10 cellular contexts compared by ENCODE assay signal in the genomic region with DNA sequence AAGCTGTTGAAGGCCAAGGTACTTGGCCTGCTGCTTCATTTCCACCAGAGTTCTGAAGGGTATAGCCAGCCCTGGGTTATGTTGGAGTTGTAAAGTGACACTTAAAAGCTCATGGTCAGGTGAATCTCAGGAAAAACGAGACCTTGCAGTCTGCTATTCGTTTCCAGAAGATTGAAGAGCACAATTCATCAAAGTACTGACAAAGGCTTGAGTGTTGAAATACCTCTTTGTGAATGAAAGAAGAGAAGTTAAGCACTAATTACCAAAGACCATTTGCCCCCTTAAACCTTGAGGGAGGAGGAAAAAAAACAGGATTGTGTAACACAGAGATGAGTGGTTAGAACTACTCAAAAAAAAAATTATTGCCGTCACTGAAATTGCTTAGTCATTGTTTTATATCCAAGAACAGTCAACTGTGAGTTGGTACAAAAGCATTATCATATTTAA. TPM values are rescaled to one million over a fixed set of nuclear protein-coding genes. Genes with fewer than 3 reads are reported as not detected.
DNase-seq lines count a peak whose midpoint lies in the region; TF ChIP-seq lines count a peak whose summit lies in the region.
"Had no signal": no experiment of that assay in that cellular context is flagged by ENCODE, and none has a peak within 500 bp of the region (broad histone marks: within the 10 kb centered on the region; RNA-seq: fewer than 3 reads in every experiment).

No MANE protein-coding gene starts in this region.

- H2AFZ ChIP-seq in PC-9: peak overlapping the region; percentile 58

- H3K36me3 ChIP-seq in PC-9 (ENCODE audit: low read depth) (no peaks in the 10 kb centered on the region), SJCRH30 (no peaks in the 10 kb centered on the region)

- H3K4me3 ChIP-seq in PC-9 (no peak overlapping the region), foreskin fibroblast (ENCODE audit: low read depth in 1 of 2, low read length in 2 of 2) (no peak overlapping the region), SJCRH30 (no peak overlapping the region)

- H3F3A ChIP-seq in PC-9 (ENCODE audit: insufficient read depth, low read depth): 0 out of 2 replicates have a peak, but pooled peaks cover 3% of the 10 kb centered on the region

- H3K27ac Mint-ChIP-seq in endothelial cell (ENCODE audit: unreplicated experiment): no peak overlapping the region
- H3K27ac Mint-ChIP-seq: T-helper 2 cell treated with Interferon-gamma antibody and Interleukin-4, amounts not matched to agents 5 μg/mL and 100 μg/mL, for 36 hours had no signal

- no peaks in the 10 kb centered on the region for H4K20me1 ChIP-seq in PC-9 (ENCODE audit: insufficient read depth)

- H3K79me2 ChIP-seq in PC-9 (ENCODE audit: low read depth): no peaks in the 10 kb centered on the region

- H3K27me3 Mint-ChIP-seq in endothelial cell (ENCODE audit: unreplicated experiment): no peaks in the 10 kb centered on the region

- H3K9me3 Mint-ChIP-seq in endothelial cell (ENCODE audit: unreplicated experiment): no peaks in the 10 kb centered on the region
- H3K9me3 Mint-ChIP-seq: T-helper 2 cell treated with Interferon-gamma antibody and Interleukin-4, amounts not matched to agents 5 μg/mL and 100 μg/mL, for 36 hours had no signal

- H3K36me3 Mint-ChIP-seq in endothelial cell (ENCODE audit: low read depth, unreplicated experiment): no peaks in the 10 kb centered on the region

- TF ChIP-seq CTCF in PC-9 (conservative IDR thresholded peaks at IDR 0.05): no peak
- no peak for TF ChIP-seq CTCF in foreskin fibroblast (IDR thresholded peaks at IDR 0.05; ENCODE audit: low read depth, low read length)
- no peak for TF ChIP-seq CTCF in endothelial cell (IDR thresholded peaks at IDR 0.05; ENCODE audit: unreplicated experiment)

- DNase-seq in A172 (ENCODE audit: low spot score) (peak; percentile 16), LHCN-M2 (ENCODE audit: low read depth) (peak; percentile 61), PC-9 (peak in 1 of 2 experiments; percentile 6), foreskin fibroblast (peak; percentile 55 to 73), AG08396 (ENCODE audit: low spot score) (no peak), NCI-H2081 treated with DMSO at 0.1 percent for 48 hours (lab: John Stamatoyannopoulos, UW) (no peak), SJCRH30 (no peak), endothelial cell (ENCODE audit: low spot score) (no peak)

- H3K4me1 Mint-ChIP-seq in endothelial cell (ENCODE audit: unreplicated experiment): no peaks in the 10 kb centered on the region

- H3K9me2 ChIP-seq in PC-9 (ENCODE audit: insufficient read depth): no peaks in the 10 kb centered on the region

- H3K4me3 Mint-ChIP-seq in endothelial cell (ENCODE audit: unreplicated experiment): no peak overlapping the region
- H3K4me3 Mint-ChIP-seq: T-helper 2 cell treated with Interferon-gamma antibody and Interleukin-4, amounts not matched to agents 5 μg/mL and 100 μg/mL, for 36 hours had no signal

- H3K4me1 ChIP-seq in PC-9 (replicated peaks; ENCODE audit: insufficient read depth) (peaks cover 24% of the 10 kb centered on the region), SJCRH30 (peaks cover 24% of the 10 kb centered on the region)

- no peaks in the 10 kb centered on the region for H3K27me3 ChIP-seq in PC-9 (ENCODE audit: insufficient read depth, low read depth)
- H3K27me3 ChIP-seq in SJCRH30: no peaks in the 10 kb centered on the region

- H3K27ac ChIP-seq in PC-9: peak overlapping the region; percentile 81
- H3K27ac ChIP-seq in SJCRH30: no peak overlapping the region
- H3K27ac ChIP-seq: C4-2B had no signal

- peak overlapping the region; percentile 31 for H3K4me2 ChIP-seq in PC-9

- H3K9me3 ChIP-seq in PC-9 (ENCODE audit: insufficient read depth, low read depth) (no peaks in the 10 kb centered on the region; the same call in 1 of the 2 replicates), SJCRH30 (replicated peaks) (no peaks in the 10 kb centered on the region)

- BruUV-seq in PC-9 (replicated peaks; lab: Mats Ljungman, UMichigan): no TSS peak

- POLR2A ChIA-PET in PC-9 (lab: Charles Lee; ENCODE audit: unreplicated experiment): interaction anchor here (0.5 to 0.8 kb wide), 2 partner anchors 40 to 47 kb away, joined by 3 to 8 read pairs; no protein-coding TSS in a partner anchor

- CTCF ChIA-PET in PC-9 (lab: Charles Lee): no interaction called here

- intact Hi-C loops in PC-9 (cut with micrococcal nuclease; ENCODE audit: unreplicated experiment): loop anchor here (1.0 to 10.0 kb wide), 3 partner anchors 24 to 172 kb away; no protein-coding TSS in a partner anchor

RNA-seq across cellular contexts. Expression of a gene that starts 48.6 kb away (rescaled TPM):
- total RNA-seq in A172 (2014; rRNA removed; shearing (Covaris generic)): 2.1 and 4.3 TPM in 2 replicates
- total RNA-seq in LHCN-M2 (2014; rRNA removed): 0.06 and 0.23 TPM in 2 replicates
- polyA plus RNA-seq in LHCN-M2 (2012): 0.64 TPM
- total RNA-seq in PC-9 (2021): 67.7 and 71.1 TPM in 2 replicates
- 59.3 and 63.3 TPM in 2 replicates for total RNA-seq in SJCRH30 (2014; rRNA removed; shearing (Covaris generic))
- total RNA-seq in endothelial cell (ENCODE audit: unreplicated experiment): 2.1 TPM

Comparison
In these comparisons a context has a peak if more than half of its experiments do, and no peak if none do; other contexts are left out.
1. DNase-seq: peak in A172 (single experiment), LHCN-M2 (single experiment) and foreskin fibroblast (2 of 2); none in AG08396 (single experiment), NCI-H2081 treated with DMSO at 0.1 percent for 48 hours (single experiment), SJCRH30 (0 of 2) and endothelial cell (single experiment).
2. RNA of a gene that starts 48.6 kb away (total RNA-seq): 67.7 to 71.1 TPM in PC-9 and 59.3 to 63.3 TPM in SJCRH30; 2.1 TPM in endothelial cell (single experiment), 2.1 to 4.3 TPM in A172 and 0.06 to 0.23 TPM in LHCN-M2; every median in the first group is over 10 times any median in the second.